Comparison of ENCODE assay signal across 33 cellular contexts in the genomic region with DNA sequence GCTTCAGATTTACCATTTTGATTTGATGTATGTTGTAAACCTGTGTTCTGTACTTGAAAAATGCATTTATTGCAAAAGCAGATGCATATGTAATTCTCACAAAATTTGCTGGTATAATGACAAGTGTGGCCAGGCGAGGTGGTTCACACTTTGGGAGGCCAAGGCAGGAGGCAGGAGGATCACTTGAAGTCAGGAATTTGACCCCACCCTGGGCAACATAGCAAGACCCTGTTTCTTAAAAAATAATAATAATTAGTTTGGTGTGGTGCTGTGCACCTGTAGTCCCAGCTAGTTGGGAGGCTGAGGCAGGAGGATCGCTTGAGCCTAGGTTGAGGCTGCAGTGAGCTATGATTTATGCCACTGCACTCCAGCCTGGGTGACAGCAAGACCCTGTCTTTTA.
"Had no signal": no experiment of that assay in that cellular context is flagged by ENCODE, and none has a peak within 500 bp of the region (broad histone marks: within the 10 kb centered on the region; RNA-seq: fewer than 3 reads in every experiment).

No MANE protein-coding gene starts in this region.

- ATAC-seq: activated naive CD4-positive, alpha-beta T cell treated with anti-CD3 and anti-CD28 coated beads, Interleukin-2, amount 50 U/mL, for 72 hours; activated naive CD8-positive, alpha-beta T cell treated with anti-CD3 and anti-CD28 coated beads, Interleukin-2, amount 50 U/mL, for 24 hours; activated T-cell treated with anti-CD3 and anti-CD28 coated beads, Interleukin-2, amount 50 U/mL, for 4 hours; activated T-cell treated with anti-CD3 and anti-CD28 coated beads, Interleukin-2, amount 50 U/mL, for 72 hours; activated T-helper 17 cell treated with anti-CD3 and anti-CD28 coated beads, Interleukin-2, amount 50 U/mL, for 72 hours; body of pancreas had no signal

- H3K27ac ChIP-seq: adrenal gland, ascending aorta, body of pancreas, brain microvascular endothelial cell, breast epithelium, cardiac muscle cell had no signal

- H3K36me3 ChIP-seq: breast epithelium had no signal

- H3K4me1 ChIP-seq: ascending aorta, breast epithelium had no signal

- H3K27me3 ChIP-seq: adrenal gland, ascending aorta, body of pancreas, brain microvascular endothelial cell, breast epithelium, cardiac muscle cell had no signal

- DNase-seq: activated effector memory CD4-positive, alpha-beta T cell treated with anti-CD3 and anti-CD28 coated beads, Interleukin-2, amount 50 U/mL, for 16 hours; activated effector memory CD4-positive, alpha-beta T cell treated with Interleukin-2 at 50 U/mL for 16 hours; activated gamma-delta T cell; activated gamma-delta T cell treated with Interleukin-2 at 50 U/mL for 16 hours; activated naive CD4-positive, alpha-beta T cell; activated naive CD4-positive, alpha-beta T cell treated with anti-CD3 and anti-CD28 coated beads for 36 hours; activated naive CD4-positive, alpha-beta T cell treated with anti-CD3 and anti-CD28 coated beads, Interleukin-2, amount 10 ng/mL, durations not matched to agents 7 days and 5 days; activated naive CD4-positive, alpha-beta T cell treated with anti-CD3 and anti-CD28 coated beads, Interleukin-2, amount 50 U/mL, for 16 hours; activated naive CD4-positive, alpha-beta T cell treated with Interleukin-2 at 50 U/mL for 16 hours; activated naive CD8-positive, alpha-beta T cell treated with anti-CD3 and anti-CD28 coated beads for 36 hours; activated naive CD8-positive, alpha-beta T cell treated with anti-CD3 and anti-CD28 coated beads, Interleukin-2, amount 10 ng/mL, durations not matched to agents 7 days and 5 days; activated naive CD8-positive, alpha-beta T cell treated with anti-CD3 and anti-CD28 coated beads, Interleukin-2, amount 50 U/mL, for 24 hours; activated T-cell treated with anti-CD3 and anti-CD28 coated beads, Interleukin-2, amount 50 U/mL, for 24 hours; activated T-cell treated with anti-CD3 and anti-CD28 coated beads, Interleukin-2, amount 50 U/mL, for 4 hours; activated T-cell treated with anti-CD3 and anti-CD28 coated beads, Interleukin-2, amount 50 U/mL, for 48 hours; activated T-cell treated with anti-CD3 and anti-CD28 coated beads, Interleukin-2, amount 50 U/mL, for 72 hours; adrenal gland; amniotic stem cell; amygdala; anterior cingulate cortex; aorta; body of pancreas; brain microvascular endothelial cell; caudate nucleus; central memory CD4-positive, alpha-beta T cell; cerebellar nuclear complex had no signal

- H3K9me3 ChIP-seq: adrenal gland, ascending aorta, body of pancreas, breast epithelium had no signal

- FAIRE-seq: astrocyte, bronchial epithelial cell had no signal

- H3K4me3 ChIP-seq: adrenal gland, ascending aorta, body of pancreas, breast epithelium, cardiac muscle cell had no signal
